18 cellular contexts compared by ENCODE assay signal in genomic region chr1:233597489-233597901, GRCh38. TPM values are rescaled to one million over a fixed set of nuclear protein-coding genes. Genes with fewer than 3 reads are reported as not detected.
DNase-seq lines count a peak whose midpoint lies in the region; TF ChIP-seq lines count a peak whose summit lies in the region.
"Had no signal": no experiment of that assay in that cellular context is flagged by ENCODE, and none has a peak within 500 bp of the region (broad histone marks: within the 10 kb centered on the region; RNA-seq: fewer than 3 reads in every experiment).

No MANE protein-coding gene starts in this region.

- intact Hi-C loops in MCF 10A (cut with micrococcal nuclease) (no loop called here), breast epithelium (cut with DNase I; ENCODE audit: low total_unique reads) (no loop called here)

- DNase-seq in MCF 10A (ENCODE audit: unreplicated experiment): peak; percentile 32
- no peak for DNase-seq in breast epithelium (ENCODE audit: low spot score in 2 of 2)
- peak; percentile 5 for DNase-seq in NCI-H226
- DNase-seq in stromal cell of bone marrow (ENCODE audit: low read depth): peak; percentile 45
- DNase-seq in neural progenitor cell (ENCODE audit: low spot score): no peak
- DNase-seq in NCI-H69 (lab: John Stamatoyannopoulos, UW): no peak
- no peak for DNase-seq in BE2C
- DNase-seq: colonic mucosa, hippocampal formation, IMR-90, left cardiac atrium, NCI-H2227 treated with DMSO at 0.1 percent for 48 hours, ovary, PC-9 had no signal

- no peak overlapping the region for H3K27ac ChIP-seq in breast epithelium
- no peak overlapping the region for H3K27ac ChIP-seq in neural progenitor cell
- H3K27ac ChIP-seq: colonic mucosa, ovary, PC-9, skin epidermis had no signal

- POLR2A ChIA-PET in MCF 10A (lab: Yijun Ruan, JAX): interaction anchor here (0.7 to 1.1 kb wide), 3 partner anchors 12 to 54 kb away, joined by 3 to 4 read pairs (median 3); no protein-coding TSS in a partner anchor

- H3K9me3 ChIP-seq in breast epithelium: no peaks in the 10 kb centered on the region
- H3K9me3 ChIP-seq in neural progenitor cell (ENCODE audit: low read depth): no peaks in the 10 kb centered on the region
- no peaks in the 10 kb centered on the region for H3K9me3 ChIP-seq in BE2C
- H3K9me3 ChIP-seq: colonic mucosa, HAP-1, ovary had no signal

- H3K4me3 ChIP-seq in breast epithelium (no peak overlapping the region), neural progenitor cell (no peak overlapping the region), BE2C (ENCODE audit: low read depth, low read length) (no peak overlapping the region)
- H3K4me3 ChIP-seq: colonic mucosa, HAP-1, ovary, PC-9, skin epidermis had no signal

- no peak overlapping the region for H2AFZ ChIP-seq in neural progenitor cell (replicated peaks)
- H2AFZ ChIP-seq: PC-9 had no signal

- H3K36me3 ChIP-seq in breast epithelium (no peaks in the 10 kb centered on the region), neural progenitor cell (no peaks in the 10 kb centered on the region), BE2C (no peaks in the 10 kb centered on the region)
- H3K36me3 ChIP-seq: colonic mucosa, HAP-1, ovary had no signal

- H3K27ac Mint-ChIP-seq in MCF 10A (ENCODE audit: low read depth, unreplicated experiment): no peak overlapping the region
- H3K27ac Mint-ChIP-seq in brain: peak overlapping the region in 4 of 5 experiments; percentile 5 to 84 (median 44)
- no peak overlapping the region for H3K27ac Mint-ChIP-seq in neural progenitor cell
- H3K27ac Mint-ChIP-seq: stimulated activated memory B cell treated with anti-CD40 and anti-IgM and Interleukin-4, amounts not matched to agents 10 μg/mL and 1 μg/mL and 100 μg/mL, for 72 hours had no signal

- H3K4me3 Mint-ChIP-seq in MCF 10A (ENCODE audit: unreplicated experiment): no peak overlapping the region
- H3K4me3 Mint-ChIP-seq in brain: peak overlapping the region in 2 of 5 experiments; percentile 11 to 30
- H3K4me3 Mint-ChIP-seq in neural progenitor cell: no peak overlapping the region
- H3K4me3 Mint-ChIP-seq: stimulated activated memory B cell treated with anti-CD40 and anti-IgM and Interleukin-4, amounts not matched to agents 10 μg/mL and 1 μg/mL and 100 μg/mL, for 72 hours had no signal

- H4K20me1 ChIP-seq in neural progenitor cell (ENCODE audit: low read depth): no peaks in the 10 kb centered on the region

- CTCF ChIA-PET in MCF 10A (lab: Yijun Ruan, JAX): interaction anchor here (0.8 to 1.0 kb wide), 2 partner anchors 11 to 729 kb away, joined by 3 read pairs; no protein-coding TSS in a partner anchor

- peaks cover 5% of the 10 kb centered on the region for H3K4me1 Mint-ChIP-seq in MCF 10A (ENCODE audit: insufficient read depth, unreplicated experiment)
- H3K4me1 Mint-ChIP-seq in brain: peaks cover 6% of the 10 kb centered on the region
- peaks cover 3% of the 10 kb centered on the region for H3K4me1 Mint-ChIP-seq in neural progenitor cell
- H3K4me1 Mint-ChIP-seq: stimulated activated memory B cell treated with anti-CD40 and anti-IgM and Interleukin-4, amounts not matched to agents 10 μg/mL and 1 μg/mL and 100 μg/mL, for 72 hours had no signal

- peaks cover 19% of the 10 kb centered on the region for H3K27me3 Mint-ChIP-seq in MCF 10A (ENCODE audit: insufficient read depth, unreplicated experiment)
- H3K27me3 Mint-ChIP-seq in brain: peaks cover 8% of the 10 kb centered on the region
- H3K27me3 Mint-ChIP-seq in neural progenitor cell (ENCODE audit: insufficient read depth, low read depth): peaks cover 3% of the 10 kb centered on the region
- H3K27me3 Mint-ChIP-seq: stimulated activated memory B cell treated with anti-CD40 and anti-IgM and Interleukin-4, amounts not matched to agents 10 μg/mL and 1 μg/mL and 100 μg/mL, for 72 hours had no signal

- TF ChIP-seq CTCF in MCF 10A (IDR thresholded peaks at IDR 0.05; ENCODE audit: unreplicated experiment) (no peak), breast epithelium (IDR thresholded peaks at IDR 0.05) (no peak), brain (conservative IDR thresholded peaks at IDR 0.05) (no peak), neural progenitor cell (IDR thresholded peaks at IDR 0.05) (no peak), BE2C (IDR thresholded peaks at IDR 0.05; ENCODE audit: low read depth, low read length) (no peak)

- no peaks in the 10 kb centered on the region for H3F3A ChIP-seq in neural progenitor cell (ENCODE audit: low read depth)

- H3K36me3 Mint-ChIP-seq in MCF 10A (ENCODE audit: insufficient read depth, unreplicated experiment) (no peaks in the 10 kb centered on the region), brain (no peaks in the 10 kb centered on the region), neural progenitor cell (no peaks in the 10 kb centered on the region)
- H3K36me3 Mint-ChIP-seq: stimulated activated memory B cell treated with anti-CD40 and anti-IgM and Interleukin-4, amounts not matched to agents 10 μg/mL and 1 μg/mL and 100 μg/mL, for 72 hours had no signal

- no peak overlapping the region for H3K9ac ChIP-seq in neural progenitor cell

- no peaks in the 10 kb centered on the region for H3K9me3 Mint-ChIP-seq in MCF 10A (ENCODE audit: unreplicated experiment)
- H3K9me3 Mint-ChIP-seq in brain: peaks cover 0 to 3% (median 0%) of the 10 kb centered on the region in 5 experiments
- peaks cover 2% of the 10 kb centered on the region for H3K9me3 Mint-ChIP-seq in neural progenitor cell
- H3K9me3 Mint-ChIP-seq: stimulated activated memory B cell treated with anti-CD40 and anti-IgM and Interleukin-4, amounts not matched to agents 10 μg/mL and 1 μg/mL and 100 μg/mL, for 72 hours had no signal

- no peaks in the 10 kb centered on the region for H3K79me2 ChIP-seq in neural progenitor cell (ENCODE audit: low read depth)

- no TSS peak for BruUV-seq in MCF 10A (replicated peaks; lab: Mats Ljungman, UMichigan)

- H3K4me2 ChIP-seq in neural progenitor cell: no peak overlapping the region
- H3K4me2 ChIP-seq: PC-9 had no signal

- H3K4me1 ChIP-seq in breast epithelium (no peaks in the 10 kb centered on the region), neural progenitor cell (peaks cover 5% of the 10 kb centered on the region), BE2C (no peaks in the 10 kb centered on the region)
- H3K4me1 ChIP-seq: colonic mucosa, HAP-1 had no signal

- TF ChIP-seq POLR2A in breast epithelium (IDR thresholded peaks at IDR 0.05): no peak

- H3K27me3 ChIP-seq in breast epithelium (no peaks in the 10 kb centered on the region), neural progenitor cell (no peaks in the 10 kb centered on the region), BE2C (no peaks in the 10 kb centered on the region)
- H3K27me3 ChIP-seq: colonic mucosa, ovary had no signal

RNA-seq across cellular contexts. Expression of gene KCNK1, which starts 16.4 kb away (rescaled TPM):
- total RNA-seq in MCF 10A (2022): 24.3 and 41.3 TPM in 2 replicates
- total RNA-seq in breast epithelium: 1 to 10 TPM in 2 of 3 donors, under 1 TPM in 1; 0.96 to 9.1 (median 5.2) TPM
- polyA plus RNA-seq in brain (ENCODE audit: insufficient read depth, low read depth, low replicate concordance): 31.4 TPM
- total RNA-seq in neural progenitor cell (ENCODE audit: low replicate concordance): 0.11 and 0.31 TPM in 2 replicates
- not detected for polyA plus RNA-seq in BE2C (2012; ENCODE audit: insufficient read depth, insufficient read length, low read depth)

Comparison
In these comparisons a context has a peak if more than half of its experiments do, and no peak if none do; other contexts are left out.
1. DNase-seq: peak in MCF 10A (single experiment), NCI-H226 (single experiment) and stromal cell of bone marrow (single experiment); none in breast epithelium (0 of 2), neural progenitor cell (single experiment), NCI-H69 (single experiment) and BE2C (single experiment).
2. H3K27ac Mint-ChIP-seq: peak in brain (4 of 5); none in MCF 10A (single experiment) and neural progenitor cell (single experiment).